ENCODE assay signal across 16 cellular contexts in the genomic region with DNA sequence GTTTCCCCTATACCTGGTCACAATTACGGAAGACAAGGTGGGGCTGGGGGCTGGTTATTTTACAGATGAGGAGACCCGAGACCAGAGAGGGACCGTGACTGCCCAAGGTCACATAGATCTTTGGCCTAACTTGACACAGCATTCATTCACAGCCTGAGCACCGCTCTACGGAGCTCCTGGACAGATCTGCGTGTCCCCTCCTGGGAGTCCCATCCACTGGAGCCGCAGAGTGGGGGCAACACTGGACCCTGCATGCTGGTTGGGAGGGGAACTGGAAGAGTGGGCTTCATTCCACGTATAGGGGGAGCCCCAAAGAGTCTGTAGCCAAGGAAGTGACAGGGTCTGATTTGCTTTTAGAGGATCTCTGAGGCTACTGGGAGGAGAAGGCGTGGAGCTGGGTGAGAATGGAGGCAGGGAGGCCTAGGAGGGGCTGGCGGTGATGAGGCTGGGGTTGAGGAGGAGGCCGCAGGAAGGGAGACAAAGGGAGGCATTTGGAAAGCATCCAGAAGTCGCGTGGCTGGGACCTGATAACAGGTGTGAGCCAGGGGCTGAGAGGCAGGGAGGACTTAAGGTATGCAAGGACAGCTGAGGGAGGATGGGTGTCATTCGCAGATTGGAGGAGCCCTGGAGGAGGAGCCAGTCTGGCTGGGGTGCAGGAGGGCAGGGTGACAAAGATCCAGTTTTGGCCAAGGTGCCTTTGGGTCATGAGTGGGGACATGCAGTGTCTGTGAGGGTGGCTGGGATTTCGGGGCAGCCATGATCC.
DNase-seq lines count a peak whose midpoint lies in the region; ATAC-seq and TF ChIP-seq lines count a peak whose summit lies in the region.
"Had no signal": no experiment of that assay in that cellular context is flagged by ENCODE, and none has a peak within 500 bp of the region (broad histone marks: within the 10 kb centered on the region; RNA-seq: fewer than 3 reads in every experiment).

No MANE protein-coding gene starts in this region.

- no peak overlapping the region for H3K4me2 ChIP-seq in IMR-90 (ENCODE audit: low read depth, low read length)

- H3K4ac ChIP-seq in IMR-90 (ENCODE audit: low read depth, low read length): peak overlapping the region; percentile 39; the same call in 1 of the 2 replicates

- CTCF ChIA-PET in IMR-90 (lab: Yijun Ruan, JAX): no interaction called here

- POLR2A ChIA-PET in IMR-90 (lab: Charles Lee; ENCODE audit: unreplicated experiment): no interaction called here

- H3K36me3 Mint-ChIP-seq in CD4-positive, CD25-positive, alpha-beta regulatory T cell: peaks cover 3% of the 10 kb centered on the region
- H3K36me3 Mint-ChIP-seq in mesothelial cell of epicardium: no peaks in the 10 kb centered on the region
- H3K36me3 Mint-ChIP-seq: activated CD8-positive, alpha-beta memory T cell treated with anti-CD3 and anti-CD28 coated beads, Interleukin-2, amount 10 ng/mL, durations not matched to agents 7 days and 5 days had no signal

- H4K20me1 ChIP-seq in IMR-90 (ENCODE audit: insufficient read depth, low read length): no peaks in the 10 kb centered on the region

- H3K23ac ChIP-seq in IMR-90 (ENCODE audit: low read depth, low read length): no peak overlapping the region

- no peak overlapping the region for H4K91ac ChIP-seq in IMR-90 (ENCODE audit: insufficient read depth, low read depth, low read length)

- no peak overlapping the region for H3K4me3 ChIP-seq in CD4-positive, CD25-positive, alpha-beta regulatory T cell (ENCODE audit: low read depth, low read length)
- no peak overlapping the region for H3K4me3 ChIP-seq in IMR-90 (ENCODE audit: insufficient read depth, low read depth, low read length)
- no peak overlapping the region for H3K4me3 ChIP-seq in left ventricle myocardium inferior
- H3K4me3 ChIP-seq: SJSA1 had no signal

- no peak overlapping the region for H2BK15ac ChIP-seq in IMR-90 (ENCODE audit: low read depth, low read length)

- no peaks in the 10 kb centered on the region for H3K79me1 ChIP-seq in IMR-90 (ENCODE audit: low read depth in 1 of 2, low read length in 2 of 2)

- peak overlapping the region in 1 of 2 experiments; percentile 39; a peak in 1 of 4 replicates for H4K8ac ChIP-seq in IMR-90 (ENCODE audit: low read depth in 2 of 2, low read length in 2 of 2)

- H3K27ac Mint-ChIP-seq in CD4-positive, CD25-positive, alpha-beta regulatory T cell: peak overlapping the region; percentile 32 to 85 (median 62)
- no peak overlapping the region for H3K27ac Mint-ChIP-seq in mesothelial cell of epicardium
- H3K27ac Mint-ChIP-seq: activated CD8-positive, alpha-beta memory T cell treated with anti-CD3 and anti-CD28 coated beads, Interleukin-2, amount 10 ng/mL, durations not matched to agents 7 days and 5 days had no signal

- H3K56ac ChIP-seq in IMR-90 (ENCODE audit: extremely low read depth, insufficient read depth, low read length): no peak overlapping the region

- H3K18ac ChIP-seq in IMR-90 (ENCODE audit: low read depth, low read length): no peak overlapping the region

- H3K4me1 Mint-ChIP-seq in CD4-positive, CD25-positive, alpha-beta regulatory T cell: peaks cover 0 to 43% (median 21%) of the 10 kb centered on the region in 4 donors
- peaks cover 24% of the 10 kb centered on the region for H3K4me1 Mint-ChIP-seq in mesothelial cell of epicardium

- DNase-seq in CD4-positive, CD25-positive, alpha-beta regulatory T cell: no peak
- no peak for DNase-seq in IMR-90
- DNase-seq in left ventricle myocardium inferior: peak; percentile 5
- peak; percentile 60 for DNase-seq in posterior vena cava (ENCODE audit: low spot score)
- no peak for DNase-seq in stimulated activated CD4-positive, alpha-beta T cell treated with anti-CD3 and anti-CD28 coated beads, Interleukin-4, amount 100 ng/mL, for 24 hours
- DNase-seq in mesothelial cell of epicardium (ENCODE audit: low spot score in 2 of 2, unreplicated experiment in 2 of 2): no peak
- DNase-seq: activated CD4-positive, CD25-positive, alpha-beta regulatory T cell treated with anti-CD3 and anti-CD28 coated beads, Interleukin-2, amount 50 U/mL, for 72 hours; activated CD8-positive, alpha-beta memory T cell treated with anti-CD3 and anti-CD28 coated beads, Interleukin-2, amount 10 ng/mL, durations not matched to agents 7 days and 5 days; activated naive CD4-positive, alpha-beta T cell treated with Interleukin-2 at 50 U/mL for 16 hours; effector memory CD4-positive, alpha-beta T cell; stimulated activated CD4-positive, alpha-beta T cell treated with anti-CD3 and anti-CD28 coated beads, Interleukin-15, amount 100 ng/mL, for 24 hours; T-helper 9 cell had no signal

- no peak overlapping the region for H3K4me3 Mint-ChIP-seq in CD4-positive, CD25-positive, alpha-beta regulatory T cell
- H3K4me3 Mint-ChIP-seq in mesothelial cell of epicardium: no peak overlapping the region
- H3K4me3 Mint-ChIP-seq: activated CD8-positive, alpha-beta memory T cell treated with anti-CD3 and anti-CD28 coated beads, Interleukin-2, amount 10 ng/mL, durations not matched to agents 7 days and 5 days had no signal

- no peaks in the 10 kb centered on the region for H3K9me3 Mint-ChIP-seq in CD4-positive, CD25-positive, alpha-beta regulatory T cell
- no peaks in the 10 kb centered on the region for H3K9me3 Mint-ChIP-seq in mesothelial cell of epicardium

- H3K4me1 ChIP-seq in CD4-positive, CD25-positive, alpha-beta regulatory T cell (ENCODE audit: control insufficient read depth, insufficient read depth, low read length, poor library complexity, severe bottlenecking): peaks cover 13% of the 10 kb centered on the region
- H3K4me1 ChIP-seq in IMR-90 (ENCODE audit: control insufficient read depth, insufficient read depth, low read length) (peaks cover 10% of the 10 kb centered on the region; the same call in 1 of the 2 replicates), left ventricle myocardium inferior (no peaks in the 10 kb centered on the region)

- no peak overlapping the region for H2BK120ac ChIP-seq in IMR-90 (ENCODE audit: low read depth, low read length)

- peak overlapping the region; percentile 53 for H2AFZ ChIP-seq in IMR-90 (replicated peaks; ENCODE audit: low read length, poor library complexity)

- H2BK20ac ChIP-seq in IMR-90 (ENCODE audit: low read depth, low read length): no peak overlapping the region

- no peak for TF ChIP-seq RAD21 in IMR-90 (IDR thresholded peaks at IDR 0.05; ENCODE audit: low read length)

- no peak overlapping the region for H3K14ac ChIP-seq in IMR-90 (replicated peaks; ENCODE audit: low read depth, low read length)

- no peak overlapping the region for H3K27ac ChIP-seq in CD4-positive, CD25-positive, alpha-beta regulatory T cell (ENCODE audit: insufficient read depth, low read length, poor library complexity, severe bottlenecking)
- H3K27ac ChIP-seq in IMR-90 (ENCODE audit: insufficient read depth, low read length): no peak overlapping the region
- H3K27ac ChIP-seq in left ventricle myocardium inferior (replicated peaks): no peak overlapping the region
- H3K27ac ChIP-seq: SJSA1 had no signal

- dilution Hi-C loops in IMR-90 (cut with HindIII; ENCODE audit: low sequenced_read_pairs, unreplicated experiment): no loop called here

- intact Hi-C loops in IMR-90 (cut with micrococcal nuclease): no loop called here
- intact Hi-C loops in left ventricle myocardium inferior (cut with micrococcal nuclease): no loop called here
- intact Hi-C loops in posterior vena cava (cut with DNase I): no loop called here

- TF ChIP-seq CTCF in IMR-90 (conservative IDR thresholded peaks at IDR 0.05; ENCODE audit: low read depth, low read length) (no peak), left ventricle myocardium inferior (IDR thresholded peaks at IDR 0.05; ENCODE audit: borderline replicate concordance) (no peak), mesothelial cell of epicardium (IDR thresholded peaks at IDR 0.05; ENCODE audit: unreplicated experiment) (no peak)

- H3K27me3 ChIP-seq in CD4-positive, CD25-positive, alpha-beta regulatory T cell (ENCODE audit: control insufficient read depth, insufficient read depth, low read length): no peaks in the 10 kb centered on the region
- H3K27me3 ChIP-seq in IMR-90 (ENCODE audit: control insufficient read depth, insufficient read depth, low read length) (no peaks in the 10 kb centered on the region; the same call in 1 of the 2 replicates), left ventricle myocardium inferior (ENCODE audit: low read depth) (no peaks in the 10 kb centered on the region)
- H3K27me3 ChIP-seq: SJSA1 had no signal

- H3K9me1 ChIP-seq in IMR-90 (ENCODE audit: insufficient read depth, low read length): no peaks in the 10 kb centered on the region; the same call in 1 of the 2 replicates

- no peak for ATAC-seq in CD4-positive, CD25-positive, alpha-beta regulatory T cell (ENCODE audit: low read depth in 2 of 2)
- ATAC-seq in IMR-90 (ENCODE audit: low read depth): no peak
- no peak for ATAC-seq in HG03108 (IDR thresholded peaks at IDR 0.05; ENCODE audit: unreplicated experiment)
- ATAC-seq in GM18511 (IDR thresholded peaks at IDR 0.05; ENCODE audit: unreplicated experiment): no peak
- ATAC-seq: activated CD8-positive, alpha-beta memory T cell treated with anti-CD3 and anti-CD28 coated beads, Interleukin-2, amount 10 ng/mL, durations not matched to agents 7 days and 5 days; left colon had no signal

- TF ChIP-seq POLR2A in IMR-90 (IDR thresholded peaks at IDR 0.05; ENCODE audit: low read depth, low read length): no peak

- no peak overlapping the region for H3K9ac ChIP-seq in IMR-90 (ENCODE audit: low read depth, low read length)

- no peak overlapping the region for H2BK5ac ChIP-seq in IMR-90 (ENCODE audit: low read depth, low read length, poor library complexity, severe bottlenecking)

- WGBS in IMR-90 (ENCODE audit: extremely low coverage in 2 of 2, insufficient read length in 1 of 2), 2 experiments: 81% methylated on average over 5 of the region's 15 CpGs; no CpG with 5 or more reads in 1 of the 2 experiments

- H3K27me3 Mint-ChIP-seq in CD4-positive, CD25-positive, alpha-beta regulatory T cell: no peaks in the 10 kb centered on the region
- no peaks in the 10 kb centered on the region for H3K27me3 Mint-ChIP-seq in mesothelial cell of epicardium (ENCODE audit: low read depth)
- H3K27me3 Mint-ChIP-seq: activated CD8-positive, alpha-beta memory T cell treated with anti-CD3 and anti-CD28 coated beads, Interleukin-2, amount 10 ng/mL, durations not matched to agents 7 days and 5 days had no signal

- no peaks in the 10 kb centered on the region for H3K36me3 ChIP-seq in CD4-positive, CD25-positive, alpha-beta regulatory T cell (ENCODE audit: control insufficient read depth, insufficient read depth, low read length)
- H3K36me3 ChIP-seq in IMR-90 (ENCODE audit: control insufficient read depth, insufficient read depth, low read length) (no peaks in the 10 kb centered on the region), left ventricle myocardium inferior (no peaks in the 10 kb centered on the region)
- H3K36me3 ChIP-seq: SJSA1 had no signal

- no peak overlapping the region; the same call in 1 of the 2 replicates for H2AK5ac ChIP-seq in IMR-90 (ENCODE audit: low read depth, low read length)

- H4K5ac ChIP-seq in IMR-90 (ENCODE audit: low read depth, low read length): peak overlapping the region; percentile 15; the same call in 1 of the 2 replicates

- peak overlapping the region; percentile 61 for H2AK9ac ChIP-seq in IMR-90 (replicated peaks; ENCODE audit: low read depth, low read length, poor library complexity)

- no TSS peak for BruUV-seq in IMR-90 (replicated peaks; lab: Mats Ljungman, UMichigan)

- in situ Hi-C loops in IMR-90 (cut with MboI; ENCODE audit: low sequenced_read_pairs): no loop called here

- H3K9me3 ChIP-seq in CD4-positive, CD25-positive, alpha-beta regulatory T cell (ENCODE audit: control insufficient read depth in 2 of 2, low read length in 2 of 2): no peaks in the 10 kb centered on the region
- H3K9me3 ChIP-seq in IMR-90 (ENCODE audit: control insufficient read depth, insufficient read depth, low read length) (no peaks in the 10 kb centered on the region), left ventricle myocardium inferior (replicated peaks) (no peaks in the 10 kb centered on the region)
- H3K9me3 ChIP-seq: SJSA1 had no signal

Comparison
In these comparisons a context has a peak if more than half of its experiments do, and no peak if none do; other contexts are left out.
1. DNase-seq: peak in left ventricle myocardium inferior (single experiment) and posterior vena cava (single experiment); none in CD4-positive, CD25-positive, alpha-beta regulatory T cell (0 of 3), IMR-90 (single experiment), stimulated activated CD4-positive, alpha-beta T cell treated with anti-CD3 and anti-CD28 coated beads, Interleukin-4, amount 100 ng/mL, for 24 hours (single experiment) and mesothelial cell of epicardium (0 of 2).